1 cellular context compared by ENCODE assay signal in genomic region chr6:28447512-28447906, GRCh38.
TF ChIP-seq lines count a peak whose summit lies in the region.
"Not testable (repeated sequence)": the region's sequence is repeated elsewhere in the genome, so short reads cannot be mapped to it uniquely, and the experiment has no call there.

No MANE protein-coding gene starts in this region.

TF ChIP-seq in K562, 482 proteins besides CTCF, POLR2A, EP300 and RAD21:
- peak; percentile 64 for TF ChIP-seq MEIS2 (IDR thresholded peaks at IDR 0.05; ENCODE audit: partially characterized antibody)
- TF ChIP-seq, protein P1, sequence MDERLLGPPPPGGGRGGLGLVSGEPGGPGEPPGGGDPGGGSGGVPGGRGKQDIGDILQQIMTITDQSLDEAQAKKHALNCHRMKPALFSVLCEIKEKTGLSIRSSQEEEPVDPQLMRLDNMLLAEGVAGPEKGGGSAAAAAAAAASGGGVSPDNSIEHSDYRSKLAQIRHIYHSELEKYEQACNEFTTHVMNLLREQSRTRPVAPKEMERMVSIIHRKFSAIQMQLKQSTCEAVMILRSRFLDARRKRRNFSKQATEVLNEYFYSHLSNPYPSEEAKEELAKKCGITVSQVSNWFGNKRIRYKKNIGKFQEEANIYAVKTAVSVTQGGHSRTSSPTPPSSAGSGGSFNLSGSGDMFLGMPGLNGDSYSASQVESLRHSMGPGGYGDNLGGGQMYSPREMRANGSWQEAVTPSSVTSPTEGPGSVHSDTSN (CRISPR knock-in tag; IDR thresholded peaks at IDR 0.05; ENCODE audit: low read depth): not testable (repeated sequence)
- TF ChIP-seq, protein P1 (tag; conservative IDR thresholded peaks at IDR 0.05; ENCODE audit: low read depth): peak; percentile 58
- TF ChIP-seq, protein P2, sequence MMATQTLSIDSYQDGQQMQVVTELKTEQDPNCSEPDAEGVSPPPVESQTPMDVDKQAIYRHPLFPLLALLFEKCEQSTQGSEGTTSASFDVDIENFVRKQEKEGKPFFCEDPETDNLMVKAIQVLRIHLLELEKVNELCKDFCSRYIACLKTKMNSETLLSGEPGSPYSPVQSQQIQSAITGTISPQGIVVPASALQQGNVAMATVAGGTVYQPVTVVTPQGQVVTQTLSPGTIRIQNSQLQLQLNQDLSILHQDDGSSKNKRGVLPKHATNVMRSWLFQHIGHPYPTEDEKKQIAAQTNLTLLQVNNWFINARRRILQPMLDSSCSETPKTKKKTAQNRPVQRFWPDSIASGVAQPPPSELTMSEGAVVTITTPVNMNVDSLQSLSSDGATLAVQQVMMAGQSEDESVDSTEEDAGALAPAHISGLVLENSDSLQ (IDR thresholded peaks at IDR 0.05): peak; percentile 29
